8 cellular contexts compared by ENCODE assay signal in the genomic region with DNA sequence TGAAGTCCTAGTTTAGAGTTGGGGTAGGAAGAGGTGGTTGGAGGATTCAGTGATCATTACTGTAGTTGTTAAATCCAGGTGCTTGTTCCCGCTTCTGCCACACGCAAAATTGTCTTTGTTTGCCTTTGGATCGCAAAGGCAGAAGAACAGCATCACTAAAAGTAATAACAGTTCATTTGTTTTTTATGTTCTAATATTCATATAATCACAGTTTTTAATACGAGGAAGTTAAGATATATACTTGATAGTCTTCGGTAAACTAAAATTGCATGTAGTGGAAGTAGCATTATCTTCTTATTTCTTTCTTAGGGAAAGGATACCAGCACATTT.
A peak's percentile ranks its signal among the peaks of the same experiment; 100 is the strongest.
DNase-seq lines count a peak whose midpoint lies in the region; ATAC-seq and TF ChIP-seq lines count a peak whose summit lies in the region.

No MANE protein-coding gene starts in this region.

- H3K27me3 ChIP-seq in ACC112 (ENCODE audit: insufficient read depth, low read length) (no peaks in the 10 kb centered on the region), iPS-15b (ENCODE audit: control insufficient read depth, insufficient read depth, low read length) (no peaks in the 10 kb centered on the region), subcutaneous abdominal adipose tissue (ENCODE audit: control insufficient read depth in 5 of 5, insufficient read depth in 4 of 5, low read length in 5 of 5) (no peaks in the 10 kb centered on the region)

- no peaks in the 10 kb centered on the region for H3K9me3 ChIP-seq in iPS-15b (ENCODE audit: control insufficient read depth, insufficient read depth, low read length)
- no peaks in the 10 kb centered on the region for H3K9me3 ChIP-seq in subcutaneous abdominal adipose tissue (ENCODE audit: control insufficient read depth in 5 of 5, low read length in 5 of 5)

- H3K9ac ChIP-seq in iPS-15b (ENCODE audit: low read depth, low read length) (peak overlapping the region; percentile 88), subcutaneous abdominal adipose tissue (ENCODE audit: low read length in 5 of 5) (peak overlapping the region; percentile 82 to 98 (median 98))

- H3K36me3 ChIP-seq in ACC112 (ENCODE audit: insufficient read depth, low read length) (no peaks in the 10 kb centered on the region), iPS-15b (ENCODE audit: control insufficient read depth, insufficient read depth, low read length) (no peaks in the 10 kb centered on the region), subcutaneous abdominal adipose tissue (ENCODE audit: control insufficient read depth in 5 of 5, insufficient read depth in 5 of 5, low read length in 5 of 5) (peaks cover 0 to 2% (median 0%) of the 10 kb centered on the region in 5 donors)

- H3K4me3 ChIP-seq in ACC112 (ENCODE audit: low read depth, low read length) (peak overlapping the region; percentile 94), WI38 (ENCODE audit: low read depth, low read length) (peak overlapping the region; percentile 71), iPS-15b (ENCODE audit: low read depth, low read length) (peak overlapping the region; percentile 71), subcutaneous abdominal adipose tissue (ENCODE audit: low read depth in 1 of 5, low read length in 5 of 5) (peak overlapping the region; percentile 93 to 99 (median 98))

- H3K4me1 ChIP-seq in ACC112 (ENCODE audit: control insufficient read depth, insufficient read depth, low read length, unreplicated experiment): peaks cover 25% of the 10 kb centered on the region
- peaks cover 4% of the 10 kb centered on the region for H3K4me1 ChIP-seq in iPS-15b (ENCODE audit: control insufficient read depth, insufficient read depth, low read length)
- peaks cover 3 to 50% (median 44%) of the 10 kb centered on the region in 5 donors for H3K4me1 ChIP-seq in subcutaneous abdominal adipose tissue (ENCODE audit: control insufficient read depth in 5 of 5, insufficient read depth in 5 of 5, low read length in 5 of 5)

- no peak for DNase-seq in UCSD-AML1 (lab: John Stamatoyannopoulos, UW; ENCODE audit: unreplicated experiment)

- no peak for TF ChIP-seq CTCF in WI38 (IDR thresholded peaks at IDR 0.05; ENCODE audit: low read depth, low read length)

- peak; percentile 3 for ATAC-seq in GM21737 (IDR thresholded peaks at IDR 0.05; ENCODE audit: unreplicated experiment)
- ATAC-seq in GM21619 (IDR thresholded peaks at IDR 0.05; ENCODE audit: unreplicated experiment): no peak
- ATAC-seq in HG02678 (IDR thresholded peaks at IDR 0.05; ENCODE audit: unreplicated experiment): no peak

- H2AFZ ChIP-seq in ACC112 (ENCODE audit: low read length, unreplicated experiment): peak overlapping the region; percentile 68

- H3K27ac ChIP-seq in ACC112 (ENCODE audit: low read depth, low read length): peak overlapping the region; percentile 67; the same call in 1 of the 2 replicates
- H3K27ac ChIP-seq in subcutaneous abdominal adipose tissue (ENCODE audit: low read depth, low read length): peak overlapping the region; percentile 98

- H3K79me2 ChIP-seq in ACC112 (ENCODE audit: control insufficient read depth, insufficient read depth, low read length, unreplicated experiment): peaks cover 69% of the 10 kb centered on the region
